1 cellular context compared by ENCODE assay signal in the genomic region with DNA sequence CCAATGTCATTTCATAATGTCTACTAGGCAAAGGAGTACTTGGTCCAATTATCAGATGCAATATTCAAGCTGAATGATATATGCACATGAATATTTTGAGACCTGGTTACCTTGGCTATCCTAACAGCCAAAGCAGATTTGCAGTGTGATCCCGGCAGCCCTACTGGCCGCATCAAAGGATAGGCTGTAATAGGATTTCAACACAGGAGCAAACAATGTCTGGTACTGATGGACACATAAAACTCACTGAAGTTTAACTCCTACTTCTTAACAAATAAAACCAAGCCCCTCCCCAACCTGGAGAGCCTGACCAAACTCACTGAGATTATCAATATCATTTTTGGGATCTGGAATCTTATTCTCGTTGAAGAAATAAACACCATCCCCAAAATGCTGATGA.
TF ChIP-seq lines count a peak whose summit lies in the region.

No MANE protein-coding gene starts in this region.

TF ChIP-seq in HepG2, 621 proteins besides CTCF, POLR2A, EP300 and RAD21 (continued from another document and continues in another):
- TF ChIP-seq, protein P1, sequence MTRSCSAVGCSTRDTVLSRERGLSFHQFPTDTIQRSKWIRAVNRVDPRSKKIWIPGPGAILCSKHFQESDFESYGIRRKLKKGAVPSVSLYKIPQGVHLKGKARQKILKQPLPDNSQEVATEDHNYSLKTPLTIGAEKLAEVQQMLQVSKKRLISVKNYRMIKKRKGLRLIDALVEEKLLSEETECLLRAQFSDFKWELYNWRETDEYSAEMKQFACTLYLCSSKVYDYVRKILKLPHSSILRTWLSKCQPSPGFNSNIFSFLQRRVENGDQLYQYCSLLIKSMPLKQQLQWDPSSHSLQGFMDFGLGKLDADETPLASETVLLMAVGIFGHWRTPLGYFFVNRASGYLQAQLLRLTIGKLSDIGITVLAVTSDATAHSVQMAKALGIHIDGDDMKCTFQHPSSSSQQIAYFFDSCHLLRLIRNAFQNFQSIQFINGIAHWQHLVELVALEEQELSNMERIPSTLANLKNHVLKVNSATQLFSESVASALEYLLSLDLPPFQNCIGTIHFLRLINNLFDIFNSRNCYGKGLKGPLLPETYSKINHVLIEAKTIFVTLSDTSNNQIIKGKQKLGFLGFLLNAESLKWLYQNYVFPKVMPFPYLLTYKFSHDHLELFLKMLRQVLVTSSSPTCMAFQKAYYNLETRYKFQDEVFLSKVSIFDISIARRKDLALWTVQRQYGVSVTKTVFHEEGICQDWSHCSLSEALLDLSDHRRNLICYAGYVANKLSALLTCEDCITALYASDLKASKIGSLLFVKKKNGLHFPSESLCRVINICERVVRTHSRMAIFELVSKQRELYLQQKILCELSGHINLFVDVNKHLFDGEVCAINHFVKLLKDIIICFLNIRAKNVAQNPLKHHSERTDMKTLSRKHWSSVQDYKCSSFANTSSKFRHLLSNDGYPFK (CRISPR knock-in tag; IDR thresholded peaks at IDR 0.05; ENCODE audit: borderline replicate concordance): no peak
- TF ChIP-seq ZNF282 (IDR thresholded peaks at IDR 0.05; ENCODE audit: partially characterized antibody) (no peak), YEATS4 (CRISPR knock-in tag; IDR thresholded peaks at IDR 0.05; ENCODE audit: borderline replicate concordance) (no peak), POGZ (CRISPR knock-in tag; IDR thresholded peaks at IDR 0.05) (peak; percentile 22; the same call in 1 of the 2 replicates), ZNF326 (CRISPR knock-in tag; IDR thresholded peaks at IDR 0.05; ENCODE audit: borderline replicate concordance) (no peak), IRX3 (CRISPR knock-in tag; IDR thresholded peaks at IDR 0.05; ENCODE audit: borderline replicate concordance, low read depth) (no peak), ZNF234 (CRISPR knock-in tag; conservative IDR thresholded peaks at IDR 0.05) (no peak), NONO (IDR thresholded peaks at IDR 0.05) (no peak), NONO (CRISPR knock-in tag; conservative IDR thresholded peaks at IDR 0.05) (no peak), ZNF644 (CRISPR knock-in tag; IDR thresholded peaks at IDR 0.05; ENCODE audit: low read depth) (no peak), ZZZ3 (CRISPR knock-in tag; IDR thresholded peaks at IDR 0.05; ENCODE audit: borderline replicate concordance) (no peak), ELF1 (CRISPR knock-in tag; IDR thresholded peaks at IDR 0.05) (no peak), ZNF138 (CRISPR knock-in tag; IDR thresholded peaks at IDR 0.05; ENCODE audit: low read depth) (no peak), EED (CRISPR knock-in tag; IDR thresholded peaks at IDR 0.05) (no peak), CHCHD3 (CRISPR knock-in tag; IDR thresholded peaks at IDR 0.05) (no peak), ZFP36L2 (CRISPR knock-in tag; IDR thresholded peaks at IDR 0.05) (no peak), HIVEP1 (CRISPR knock-in tag; IDR thresholded peaks at IDR 0.05) (no peak), HMG20A (CRISPR knock-in tag; IDR thresholded peaks at IDR 0.05; ENCODE audit: borderline replicate concordance) (peak; percentile 22; the same call in 1 of the 2 replicates), ZNF207 (IDR thresholded peaks at IDR 0.05; ENCODE audit: borderline replicate concordance) (no peak), ZNF530 (CRISPR knock-in tag; IDR thresholded peaks at IDR 0.05; ENCODE audit: low read depth) (no peak), RBFOX2 (IDR thresholded peaks at IDR 0.05; ENCODE audit: low read depth, low read length) (no peak), KLF6 (CRISPR knock-in tag; IDR thresholded peaks at IDR 0.05) (no peak), FOXA3 (CRISPR knock-in tag; IDR thresholded peaks at IDR 0.05) (peak; percentile 31; the same call in 1 of the 2 replicates), XRCC5 (optimal IDR thresholded peaks at IDR 0.05; ENCODE audit: low read length) (no peak), ZNF34 (CRISPR knock-in tag; IDR thresholded peaks at IDR 0.05; ENCODE audit: borderline replicate concordance) (no peak), MIER2 (CRISPR knock-in tag; IDR thresholded peaks at IDR 0.05) (no peak), BORCS8-MEF2B (CRISPR knock-in tag; IDR thresholded peaks at IDR 0.05) (no peak), FOXJ3 (CRISPR knock-in tag; IDR thresholded peaks at IDR 0.05; ENCODE audit: borderline replicate concordance) (no peak), YY1 (IDR thresholded peaks at IDR 0.05; ENCODE audit: insufficient read depth, insufficient replicate concordance, low read depth, low read length) (no peak), KLF16 (CRISPR knock-in tag; IDR thresholded peaks at IDR 0.05) (no peak), ZFP62 (CRISPR knock-in tag; IDR thresholded peaks at IDR 0.05) (no peak), ZNF615 (CRISPR knock-in tag; IDR thresholded peaks at IDR 0.05; ENCODE audit: borderline replicate concordance) (no peak), MAFF (IDR thresholded peaks at IDR 0.05; ENCODE audit: low read depth, low read length) (no peak), ZFP36 (IDR thresholded peaks at IDR 0.05; ENCODE audit: borderline replicate concordance, low read depth, low read length, partially characterized antibody) (no peak), TCF7 (IDR thresholded peaks at IDR 0.05; ENCODE audit: low read depth) (peak; percentile 65), SOX5 (CRISPR knock-in tag; IDR thresholded peaks at IDR 0.05; ENCODE audit: borderline replicate concordance) (no peak), ZNF598 (CRISPR knock-in tag; IDR thresholded peaks at IDR 0.05; ENCODE audit: borderline replicate concordance) (no peak), MED1 (CRISPR knock-in tag; IDR thresholded peaks at IDR 0.05) (no peak)
- TF ChIP-seq, protein P2, sequence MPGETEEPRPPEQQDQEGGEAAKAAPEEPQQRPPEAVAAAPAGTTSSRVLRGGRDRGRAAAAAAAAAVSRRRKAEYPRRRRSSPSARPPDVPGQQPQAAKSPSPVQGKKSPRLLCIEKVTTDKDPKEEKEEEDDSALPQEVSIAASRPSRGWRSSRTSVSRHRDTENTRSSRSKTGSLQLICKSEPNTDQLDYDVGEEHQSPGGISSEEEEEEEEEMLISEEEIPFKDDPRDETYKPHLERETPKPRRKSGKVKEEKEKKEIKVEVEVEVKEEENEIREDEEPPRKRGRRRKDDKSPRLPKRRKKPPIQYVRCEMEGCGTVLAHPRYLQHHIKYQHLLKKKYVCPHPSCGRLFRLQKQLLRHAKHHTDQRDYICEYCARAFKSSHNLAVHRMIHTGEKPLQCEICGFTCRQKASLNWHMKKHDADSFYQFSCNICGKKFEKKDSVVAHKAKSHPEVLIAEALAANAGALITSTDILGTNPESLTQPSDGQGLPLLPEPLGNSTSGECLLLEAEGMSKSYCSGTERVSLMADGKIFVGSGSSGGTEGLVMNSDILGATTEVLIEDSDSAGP (CRISPR knock-in tag; IDR thresholded peaks at IDR 0.05; ENCODE audit: borderline replicate concordance): no peak
- TF ChIP-seq, protein P3, sequence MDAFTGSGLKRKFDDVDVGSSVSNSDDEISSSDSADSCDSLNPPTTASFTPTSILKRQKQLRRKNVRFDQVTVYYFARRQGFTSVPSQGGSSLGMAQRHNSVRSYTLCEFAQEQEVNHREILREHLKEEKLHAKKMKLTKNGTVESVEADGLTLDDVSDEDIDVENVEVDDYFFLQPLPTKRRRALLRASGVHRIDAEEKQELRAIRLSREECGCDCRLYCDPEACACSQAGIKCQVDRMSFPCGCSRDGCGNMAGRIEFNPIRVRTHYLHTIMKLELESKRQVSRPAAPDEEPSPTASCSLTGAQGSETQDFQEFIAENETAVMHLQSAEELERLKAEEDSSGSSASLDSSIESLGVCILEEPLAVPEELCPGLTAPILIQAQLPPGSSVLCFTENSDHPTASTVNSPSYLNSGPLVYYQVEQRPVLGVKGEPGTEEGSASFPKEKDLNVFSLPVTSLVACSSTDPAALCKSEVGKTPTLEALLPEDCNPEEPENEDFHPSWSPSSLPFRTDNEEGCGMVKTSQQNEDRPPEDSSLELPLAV (CRISPR knock-in tag; conservative IDR thresholded peaks at IDR 0.05; ENCODE audit: low read depth): no peak
- TF ChIP-seq, protein P4, sequence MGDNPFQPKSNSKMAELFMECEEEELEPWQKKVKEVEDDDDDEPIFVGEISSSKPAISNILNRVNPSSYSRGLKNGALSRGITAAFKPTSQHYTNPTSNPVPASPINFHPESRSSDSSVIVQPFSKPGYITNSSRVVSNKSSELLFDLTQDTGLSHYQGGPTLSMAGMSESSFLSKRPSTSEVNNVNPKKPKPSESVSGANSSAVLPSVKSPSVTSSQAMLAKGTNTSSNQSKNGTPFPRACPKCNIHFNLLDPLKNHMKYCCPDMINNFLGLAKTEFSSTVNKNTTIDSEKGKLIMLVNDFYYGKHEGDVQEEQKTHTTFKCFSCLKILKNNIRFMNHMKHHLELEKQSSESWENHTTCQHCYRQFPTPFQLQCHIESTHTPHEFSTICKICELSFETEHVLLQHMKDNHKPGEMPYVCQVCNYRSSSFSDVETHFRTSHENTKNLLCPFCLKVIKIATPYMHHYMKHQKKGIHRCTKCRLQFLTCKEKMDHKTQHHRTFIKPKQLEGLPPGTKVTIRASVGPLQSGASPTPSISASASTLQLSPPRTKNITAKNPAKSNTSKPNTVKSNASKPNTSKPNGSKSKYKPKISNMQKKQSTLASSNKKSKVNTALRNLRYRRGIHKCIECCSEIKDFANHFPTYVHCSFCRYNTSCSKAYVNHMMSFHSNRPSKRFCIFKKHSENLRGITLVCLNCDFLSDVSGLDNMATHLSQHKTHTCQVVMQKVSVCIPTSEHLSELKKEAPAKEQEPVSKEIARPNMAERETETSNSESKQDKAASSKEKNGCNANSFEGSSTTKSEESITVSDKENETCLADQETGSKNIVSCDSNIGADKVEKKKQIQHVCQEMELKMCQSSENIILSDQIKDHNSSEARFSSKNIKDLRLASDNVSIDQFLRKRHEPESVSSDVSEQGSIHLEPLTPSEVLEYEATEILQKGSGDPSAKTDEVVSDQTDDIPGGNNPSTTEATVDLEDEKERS (CRISPR knock-in tag; IDR thresholded peaks at IDR 0.05): no peak
- TF ChIP-seq, protein P5, sequence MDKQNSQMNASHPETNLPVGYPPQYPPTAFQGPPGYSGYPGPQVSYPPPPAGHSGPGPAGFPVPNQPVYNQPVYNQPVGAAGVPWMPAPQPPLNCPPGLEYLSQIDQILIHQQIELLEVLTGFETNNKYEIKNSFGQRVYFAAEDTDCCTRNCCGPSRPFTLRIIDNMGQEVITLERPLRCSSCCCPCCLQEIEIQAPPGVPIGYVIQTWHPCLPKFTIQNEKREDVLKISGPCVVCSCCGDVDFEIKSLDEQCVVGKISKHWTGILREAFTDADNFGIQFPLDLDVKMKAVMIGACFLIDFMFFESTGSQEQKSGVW (CRISPR knock-in tag; IDR thresholded peaks at IDR 0.05; ENCODE audit: borderline replicate concordance): no peak
- TF ChIP-seq, protein P6, sequence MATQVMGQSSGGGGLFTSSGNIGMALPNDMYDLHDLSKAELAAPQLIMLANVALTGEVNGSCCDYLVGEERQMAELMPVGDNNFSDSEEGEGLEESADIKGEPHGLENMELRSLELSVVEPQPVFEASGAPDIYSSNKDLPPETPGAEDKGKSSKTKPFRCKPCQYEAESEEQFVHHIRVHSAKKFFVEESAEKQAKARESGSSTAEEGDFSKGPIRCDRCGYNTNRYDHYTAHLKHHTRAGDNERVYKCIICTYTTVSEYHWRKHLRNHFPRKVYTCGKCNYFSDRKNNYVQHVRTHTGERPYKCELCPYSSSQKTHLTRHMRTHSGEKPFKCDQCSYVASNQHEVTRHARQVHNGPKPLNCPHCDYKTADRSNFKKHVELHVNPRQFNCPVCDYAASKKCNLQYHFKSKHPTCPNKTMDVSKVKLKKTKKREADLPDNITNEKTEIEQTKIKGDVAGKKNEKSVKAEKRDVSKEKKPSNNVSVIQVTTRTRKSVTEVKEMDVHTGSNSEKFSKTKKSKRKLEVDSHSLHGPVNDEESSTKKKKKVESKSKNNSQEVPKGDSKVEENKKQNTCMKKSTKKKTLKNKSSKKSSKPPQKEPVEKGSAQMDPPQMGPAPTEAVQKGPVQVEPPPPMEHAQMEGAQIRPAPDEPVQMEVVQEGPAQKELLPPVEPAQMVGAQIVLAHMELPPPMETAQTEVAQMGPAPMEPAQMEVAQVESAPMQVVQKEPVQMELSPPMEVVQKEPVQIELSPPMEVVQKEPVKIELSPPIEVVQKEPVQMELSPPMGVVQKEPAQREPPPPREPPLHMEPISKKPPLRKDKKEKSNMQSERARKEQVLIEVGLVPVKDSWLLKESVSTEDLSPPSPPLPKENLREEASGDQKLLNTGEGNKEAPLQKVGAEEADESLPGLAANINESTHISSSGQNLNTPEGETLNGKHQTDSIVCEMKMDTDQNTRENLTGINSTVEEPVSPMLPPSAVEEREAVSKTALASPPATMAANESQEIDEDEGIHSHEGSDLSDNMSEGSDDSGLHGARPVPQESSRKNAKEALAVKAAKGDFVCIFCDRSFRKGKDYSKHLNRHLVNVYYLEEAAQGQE (IDR thresholded peaks at IDR 0.05; ENCODE audit: borderline replicate concordance in 1 of 2, low read depth in 1 of 2, low read length in 2 of 2): no peak
- TF ChIP-seq, protein P7, sequence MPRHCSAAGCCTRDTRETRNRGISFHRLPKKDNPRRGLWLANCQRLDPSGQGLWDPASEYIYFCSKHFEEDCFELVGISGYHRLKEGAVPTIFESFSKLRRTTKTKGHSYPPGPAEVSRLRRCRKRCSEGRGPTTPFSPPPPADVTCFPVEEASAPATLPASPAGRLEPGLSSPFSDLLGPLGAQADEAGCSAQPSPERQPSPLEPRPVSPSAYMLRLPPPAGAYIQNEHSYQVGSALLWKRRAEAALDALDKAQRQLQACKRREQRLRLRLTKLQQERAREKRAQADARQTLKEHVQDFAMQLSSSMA (CRISPR knock-in tag; IDR thresholded peaks at IDR 0.05): no peak
- TF ChIP-seq, protein P8, sequence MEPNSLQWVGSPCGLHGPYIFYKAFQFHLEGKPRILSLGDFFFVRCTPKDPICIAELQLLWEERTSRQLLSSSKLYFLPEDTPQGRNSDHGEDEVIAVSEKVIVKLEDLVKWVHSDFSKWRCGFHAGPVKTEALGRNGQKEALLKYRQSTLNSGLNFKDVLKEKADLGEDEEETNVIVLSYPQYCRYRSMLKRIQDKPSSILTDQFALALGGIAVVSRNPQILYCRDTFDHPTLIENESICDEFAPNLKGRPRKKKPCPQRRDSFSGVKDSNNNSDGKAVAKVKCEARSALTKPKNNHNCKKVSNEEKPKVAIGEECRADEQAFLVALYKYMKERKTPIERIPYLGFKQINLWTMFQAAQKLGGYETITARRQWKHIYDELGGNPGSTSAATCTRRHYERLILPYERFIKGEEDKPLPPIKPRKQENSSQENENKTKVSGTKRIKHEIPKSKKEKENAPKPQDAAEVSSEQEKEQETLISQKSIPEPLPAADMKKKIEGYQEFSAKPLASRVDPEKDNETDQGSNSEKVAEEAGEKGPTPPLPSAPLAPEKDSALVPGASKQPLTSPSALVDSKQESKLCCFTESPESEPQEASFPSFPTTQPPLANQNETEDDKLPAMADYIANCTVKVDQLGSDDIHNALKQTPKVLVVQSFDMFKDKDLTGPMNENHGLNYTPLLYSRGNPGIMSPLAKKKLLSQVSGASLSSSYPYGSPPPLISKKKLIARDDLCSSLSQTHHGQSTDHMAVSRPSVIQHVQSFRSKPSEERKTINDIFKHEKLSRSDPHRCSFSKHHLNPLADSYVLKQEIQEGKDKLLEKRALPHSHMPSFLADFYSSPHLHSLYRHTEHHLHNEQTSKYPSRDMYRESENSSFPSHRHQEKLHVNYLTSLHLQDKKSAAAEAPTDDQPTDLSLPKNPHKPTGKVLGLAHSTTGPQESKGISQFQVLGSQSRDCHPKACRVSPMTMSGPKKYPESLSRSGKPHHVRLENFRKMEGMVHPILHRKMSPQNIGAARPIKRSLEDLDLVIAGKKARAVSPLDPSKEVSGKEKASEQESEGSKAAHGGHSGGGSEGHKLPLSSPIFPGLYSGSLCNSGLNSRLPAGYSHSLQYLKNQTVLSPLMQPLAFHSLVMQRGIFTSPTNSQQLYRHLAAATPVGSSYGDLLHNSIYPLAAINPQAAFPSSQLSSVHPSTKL (CRISPR knock-in tag; IDR thresholded peaks at IDR 0.05): 0 out of 2 replicates have a peak, but pooled peaks have one; percentile 11
- TF ChIP-seq, protein P9, sequence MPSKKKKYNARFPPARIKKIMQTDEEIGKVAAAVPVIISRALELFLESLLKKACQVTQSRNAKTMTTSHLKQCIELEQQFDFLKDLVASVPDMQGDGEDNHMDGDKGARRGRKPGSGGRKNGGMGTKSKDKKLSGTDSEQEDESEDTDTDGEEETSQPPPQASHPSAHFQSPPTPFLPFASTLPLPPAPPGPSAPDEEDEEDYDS (CRISPR knock-in tag; IDR thresholded peaks at IDR 0.05): no peak
